ENCODE assay signal across 3 cellular contexts in the genomic region with DNA sequence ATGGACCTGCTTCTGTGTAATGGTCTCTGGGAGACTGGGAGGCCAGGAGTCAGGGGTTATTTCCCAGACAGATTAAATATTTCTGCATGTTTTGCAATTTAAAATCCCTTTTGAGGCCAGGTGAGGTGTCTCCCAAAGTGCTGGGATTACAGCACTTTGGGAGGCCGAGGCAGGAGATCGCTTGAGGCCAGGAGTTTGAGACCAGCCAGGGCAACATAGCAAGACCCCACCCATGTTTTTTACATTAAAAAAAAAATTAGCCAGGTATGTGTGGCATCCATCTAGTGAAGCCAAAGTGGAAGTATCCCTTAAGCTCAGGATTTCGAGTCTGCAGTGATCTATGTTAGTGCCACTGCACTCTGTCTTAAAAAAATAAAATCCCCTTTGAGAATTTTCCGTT.
TF ChIP-seq lines count a peak whose summit lies in the region.

No MANE protein-coding gene starts in this region.

TF ChIP-seq in HepG2, 621 proteins besides CTCF, POLR2A, EP300 and RAD21:
- TF ChIP-seq, protein P1, sequence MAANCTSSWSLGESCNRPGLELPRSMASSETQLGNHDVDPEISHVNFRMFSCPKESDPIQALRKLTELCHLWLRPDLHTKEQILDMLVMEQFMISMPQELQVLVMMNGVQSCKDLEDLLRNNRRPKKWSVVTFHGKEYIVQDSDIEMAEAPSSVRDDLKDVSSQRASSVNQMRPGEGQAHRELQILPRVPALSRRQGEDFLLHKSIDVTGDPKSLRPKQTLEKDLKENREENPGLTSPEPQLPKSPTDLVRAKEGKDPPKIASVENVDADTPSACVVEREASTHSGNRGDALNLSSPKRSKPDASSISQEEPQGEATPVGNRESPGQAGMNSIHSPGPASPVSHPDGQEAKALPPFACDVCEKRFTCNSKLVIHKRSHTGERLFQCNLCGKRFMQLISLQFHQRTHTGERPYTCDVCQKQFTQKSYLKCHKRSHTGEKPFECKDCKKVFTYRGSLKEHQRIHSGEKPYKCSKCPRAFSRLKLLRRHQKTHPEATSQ (CRISPR knock-in tag; IDR thresholded peaks at IDR 0.05; ENCODE audit: borderline replicate concordance) = no peak
- peak; percentile 59; the same call in 1 of the 2 replicates for TF ChIP-seq ZNF121 (CRISPR knock-in tag; IDR thresholded peaks at IDR 0.05)

TF ChIP-seq in HEK293, 187 proteins besides CTCF, POLR2A, EP300 and RAD21:
- TF ChIP-seq, protein P2, sequence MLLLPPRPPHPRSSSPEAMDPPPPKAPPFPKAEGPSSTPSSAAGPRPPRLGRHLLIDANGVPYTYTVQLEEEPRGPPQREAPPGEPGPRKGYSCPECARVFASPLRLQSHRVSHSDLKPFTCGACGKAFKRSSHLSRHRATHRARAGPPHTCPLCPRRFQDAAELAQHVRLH (tag by site-specific recombination; IDR thresholded peaks at IDR 0.05) = no peak
- TF ChIP-seq ZNF585B (tag by site-specific recombination; IDR thresholded peaks at IDR 0.05) (no peak), ZNF837 (tag by site-specific recombination; IDR thresholded peaks at IDR 0.05) (no peak), ZNF274 (IDR thresholded peaks at IDR 0.05; ENCODE audit: low read length) (no peak), ZNF274 (tag by site-specific recombination; IDR thresholded peaks at IDR 0.05; ENCODE audit: borderline replicate concordance) (no peak), ZEB2 (tag by site-specific recombination; IDR thresholded peaks at IDR 0.05) (no peak), KLF8 (tag by site-specific recombination; IDR thresholded peaks at IDR 0.05) (no peak), ZNF776 (tag by site-specific recombination; IDR thresholded peaks at IDR 0.05; ENCODE audit: borderline replicate concordance) (no peak), ZNF571 (tag by site-specific recombination; IDR thresholded peaks at IDR 0.05) (no peak), ZNF121 (tag by site-specific recombination; IDR thresholded peaks at IDR 0.05) (peak; percentile 63; the same call in 1 of the 2 replicates)
TF ChIP-seq in HEK293: peak in this region for 1.

TF ChIP-seq in K562, 482 proteins besides CTCF, POLR2A, EP300 and RAD21:
- no peak for TF ChIP-seq RB1 (IDR thresholded peaks at IDR 0.05; ENCODE audit: low read depth)
- peak; percentile 33; the same call in 1 of the 2 replicates for TF ChIP-seq ZNF121 (CRISPR knock-in tag; conservative IDR thresholded peaks at IDR 0.05)
- no peak for TF ChIP-seq ZSCAN32 (CRISPR knock-in tag; IDR thresholded peaks at IDR 0.05)
- peak; percentile 16 for TF ChIP-seq RBM25 (IDR thresholded peaks at IDR 0.05; ENCODE audit: low read depth, low read length, severe bottlenecking)
- TF ChIP-seq USF1 (CRISPR knock-in tag; IDR thresholded peaks at IDR 0.05) = no peak
TF ChIP-seq in K562: peak in this region for 2.
